1 cellular context compared by ENCODE assay signal in the genomic region with DNA sequence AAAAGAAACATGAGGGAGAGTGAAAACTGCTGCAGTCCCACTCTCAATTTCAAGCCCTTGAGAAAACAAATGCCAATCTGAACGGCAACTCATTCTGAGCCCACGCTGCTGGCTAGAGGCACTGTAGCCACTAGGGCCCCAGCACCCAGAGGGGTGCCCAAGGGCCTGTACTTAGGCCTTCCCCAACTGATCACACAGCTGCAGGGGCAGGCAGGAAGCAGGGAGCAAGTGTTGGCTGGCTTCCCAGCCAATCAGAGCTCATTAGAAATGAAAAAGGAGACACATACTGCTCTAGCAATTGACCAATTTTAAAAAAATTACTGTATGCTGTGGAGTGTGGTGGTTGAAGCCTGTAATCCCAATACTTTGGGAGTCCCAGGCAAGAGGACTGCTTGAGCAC.
TF ChIP-seq lines count a peak whose summit lies in the region.

No MANE protein-coding gene starts in this region.

TF ChIP-seq in HEK293, 187 proteins besides CTCF, POLR2A, EP300 and RAD21 (continued from another document):
- TF ChIP-seq, protein P1, sequence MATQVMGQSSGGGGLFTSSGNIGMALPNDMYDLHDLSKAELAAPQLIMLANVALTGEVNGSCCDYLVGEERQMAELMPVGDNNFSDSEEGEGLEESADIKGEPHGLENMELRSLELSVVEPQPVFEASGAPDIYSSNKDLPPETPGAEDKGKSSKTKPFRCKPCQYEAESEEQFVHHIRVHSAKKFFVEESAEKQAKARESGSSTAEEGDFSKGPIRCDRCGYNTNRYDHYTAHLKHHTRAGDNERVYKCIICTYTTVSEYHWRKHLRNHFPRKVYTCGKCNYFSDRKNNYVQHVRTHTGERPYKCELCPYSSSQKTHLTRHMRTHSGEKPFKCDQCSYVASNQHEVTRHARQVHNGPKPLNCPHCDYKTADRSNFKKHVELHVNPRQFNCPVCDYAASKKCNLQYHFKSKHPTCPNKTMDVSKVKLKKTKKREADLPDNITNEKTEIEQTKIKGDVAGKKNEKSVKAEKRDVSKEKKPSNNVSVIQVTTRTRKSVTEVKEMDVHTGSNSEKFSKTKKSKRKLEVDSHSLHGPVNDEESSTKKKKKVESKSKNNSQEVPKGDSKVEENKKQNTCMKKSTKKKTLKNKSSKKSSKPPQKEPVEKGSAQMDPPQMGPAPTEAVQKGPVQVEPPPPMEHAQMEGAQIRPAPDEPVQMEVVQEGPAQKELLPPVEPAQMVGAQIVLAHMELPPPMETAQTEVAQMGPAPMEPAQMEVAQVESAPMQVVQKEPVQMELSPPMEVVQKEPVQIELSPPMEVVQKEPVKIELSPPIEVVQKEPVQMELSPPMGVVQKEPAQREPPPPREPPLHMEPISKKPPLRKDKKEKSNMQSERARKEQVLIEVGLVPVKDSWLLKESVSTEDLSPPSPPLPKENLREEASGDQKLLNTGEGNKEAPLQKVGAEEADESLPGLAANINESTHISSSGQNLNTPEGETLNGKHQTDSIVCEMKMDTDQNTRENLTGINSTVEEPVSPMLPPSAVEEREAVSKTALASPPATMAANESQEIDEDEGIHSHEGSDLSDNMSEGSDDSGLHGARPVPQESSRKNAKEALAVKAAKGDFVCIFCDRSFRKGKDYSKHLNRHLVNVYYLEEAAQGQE (tag by site-specific recombination; IDR thresholded peaks at IDR 0.05): no peak
- TF ChIP-seq ZNF404 (tag by site-specific recombination; IDR thresholded peaks at IDR 0.05) (no peak), ZBTB20 (tag by site-specific recombination; IDR thresholded peaks at IDR 0.05) (peak; percentile 62)
